Comparison of ENCODE assay signal across 9 cellular contexts in genomic region chr19:38663957-38664502, GRCh38. TPM values are rescaled to one million over a fixed set of nuclear protein-coding genes. Genes with fewer than 3 reads are reported as not detected.
DNase-seq lines count a peak whose midpoint lies in the region; ATAC-seq and TF ChIP-seq lines count a peak whose summit lies in the region.
"Had no signal": no experiment of that assay in that cellular context is flagged by ENCODE, and none has a peak within 500 bp of the region (broad histone marks: within the 10 kb centered on the region; RNA-seq: fewer than 3 reads in every experiment).

No MANE protein-coding gene starts in this region.

- CTCF ChIA-PET in activated CD8-positive, alpha-beta T cell treated with anti-CD3 and anti-CD28 coated beads, Interleukin-2, amount 10 ng/mL, durations not matched to agents 7 days and 5 days (lab: Charles Lee), result interaction anchor here (1.0 to 1.4 kb wide), 3 partner anchors 30 to 261 kb away, joined by 3 to 8 read pairs (median 4); partner anchors contain the start of gene FAM98C
- CTCF ChIA-PET in HEK293T (lab: Yijun Ruan, JAX), result no interaction called here

- ATAC-seq in activated CD8-positive, alpha-beta T cell treated with anti-CD3 and anti-CD28 coated beads, Interleukin-2, amount 10 ng/mL, durations not matched to agents 7 days and 5 days, result peak; percentile 45

- H3K36me3 Mint-ChIP-seq in activated CD8-positive, alpha-beta T cell treated with anti-CD3 and anti-CD28 coated beads, Interleukin-2, amount 10 ng/mL, durations not matched to agents 7 days and 5 days (ENCODE audit: low read depth), result peaks cover 41% of the 10 kb centered on the region

- H3K27me3 ChIP-seq in left ventricle myocardium inferior (ENCODE audit: low read depth) (no peaks in the 10 kb centered on the region), rectal smooth muscle tissue (ENCODE audit: control insufficient read depth, insufficient read depth, low read length) (no peaks in the 10 kb centered on the region)

- H3K4me3 ChIP-seq in left ventricle myocardium inferior, result peak overlapping the region; percentile 48
- H3K4me3 ChIP-seq in rectal smooth muscle tissue (ENCODE audit: low read length), result peak overlapping the region; percentile 29

- no peaks in the 10 kb centered on the region for H3K9me3 ChIP-seq in left ventricle myocardium inferior (replicated peaks)

- intact Hi-C loops in left ventricle myocardium inferior (cut with micrococcal nuclease), result no loop called here

- in situ Hi-C loops in G401 (cut with HindIII; ENCODE audit: low sequenced_read_pairs), result no loop called here

- H3K4me1 ChIP-seq in left ventricle myocardium inferior, result peaks cover 100% of the 10 kb centered on the region
- peaks cover 67% of the 10 kb centered on the region for H3K4me1 ChIP-seq in rectal smooth muscle tissue (ENCODE audit: control insufficient read depth, insufficient read depth, low read length)

- peak; percentile 66 for DNase-seq in G401 (ENCODE audit: low spot score)
- peak; percentile 61 for DNase-seq in activated CD8-positive, alpha-beta T cell treated with anti-CD3 and anti-CD28 coated beads, Interleukin-2, amount 10 ng/mL, durations not matched to agents 7 days and 5 days
- DNase-seq in left ventricle myocardium inferior, result peak; percentile 70
- DNase-seq in NCI-H524 (lab: John Stamatoyannopoulos, UW), result no peak
- DNase-seq in stimulated activated CD4-positive, alpha-beta T cell treated with anti-CD3 and anti-CD28 coated beads, Interleukin-4, amount 100 ng/mL, for 1 hour, result no peak
- DNase-seq in HEK293T (ENCODE audit: extremely low spot score), result no peak
- no peak for DNase-seq in cerebellar nuclear complex (lab: John Stamatoyannopoulos, UW)

- no peaks in the 10 kb centered on the region for H3K9me3 Mint-ChIP-seq in activated CD8-positive, alpha-beta T cell treated with anti-CD3 and anti-CD28 coated beads, Interleukin-2, amount 10 ng/mL, durations not matched to agents 7 days and 5 days (ENCODE audit: insufficient read depth)

- no peaks in the 10 kb centered on the region for H3K27me3 Mint-ChIP-seq in activated CD8-positive, alpha-beta T cell treated with anti-CD3 and anti-CD28 coated beads, Interleukin-2, amount 10 ng/mL, durations not matched to agents 7 days and 5 days (ENCODE audit: low read depth)

- peaks cover 86% of the 10 kb centered on the region for H3K4me1 Mint-ChIP-seq in activated CD8-positive, alpha-beta T cell treated with anti-CD3 and anti-CD28 coated beads, Interleukin-2, amount 10 ng/mL, durations not matched to agents 7 days and 5 days (ENCODE audit: low read depth)

- H3K9ac ChIP-seq in rectal smooth muscle tissue (ENCODE audit: low read length), result no peak overlapping the region

- POLR2A ChIA-PET in activated CD8-positive, alpha-beta T cell treated with anti-CD3 and anti-CD28 coated beads, Interleukin-2, amount 10 ng/mL, durations not matched to agents 7 days and 5 days (lab: Charles Lee), result interaction anchor here (0.6 kb wide), 1 partner anchor 17 kb away, joined by 3 read pairs; no protein-coding TSS in a partner anchor
- POLR2A ChIA-PET in HEK293T (lab: Yijun Ruan, JAX), result interaction anchor here (2.8 kb wide), 1 partner anchor 16 kb away, joined by 14 read pairs; the partner anchor contains the start of gene ACTN4

- H3K27ac ChIP-seq in left ventricle myocardium inferior (replicated peaks), result peak overlapping the region; percentile 95
- peak overlapping the region; percentile 86 for H3K27ac ChIP-seq in rectal smooth muscle tissue (ENCODE audit: low read depth, low read length)

- no peak for TF ChIP-seq CTCF in left ventricle myocardium inferior (IDR thresholded peaks at IDR 0.05; ENCODE audit: borderline replicate concordance)

- peak overlapping the region; percentile 41 for H3K4me3 Mint-ChIP-seq in activated CD8-positive, alpha-beta T cell treated with anti-CD3 and anti-CD28 coated beads, Interleukin-2, amount 10 ng/mL, durations not matched to agents 7 days and 5 days

- H3K36me3 ChIP-seq in left ventricle myocardium inferior, result no peaks in the 10 kb centered on the region
- no peaks in the 10 kb centered on the region for H3K36me3 ChIP-seq in rectal smooth muscle tissue (ENCODE audit: control insufficient read depth, insufficient read depth, low read length)

- peak overlapping the region; percentile 77 for H3K27ac Mint-ChIP-seq in activated CD8-positive, alpha-beta T cell treated with anti-CD3 and anti-CD28 coated beads, Interleukin-2, amount 10 ng/mL, durations not matched to agents 7 days and 5 days

TF ChIP-seq in HEK293T, 16 proteins besides CTCF, POLR2A, EP300 and RAD21:
- no peak for TF ChIP-seq L3MBTL2 (conservative IDR thresholded peaks at IDR 0.05)
- no peak for TF ChIP-seq CTBP1 (IDR thresholded peaks at IDR 0.05; ENCODE audit: borderline replicate concordance)
- no peak for TF ChIP-seq TARDBP (IDR thresholded peaks at IDR 0.05)
- no peak for TF ChIP-seq ELF4 (IDR thresholded peaks at IDR 0.05)
- TF ChIP-seq ZNF384 (IDR thresholded peaks at IDR 0.05), result no peak
- TF ChIP-seq BHLHE40 (IDR thresholded peaks at IDR 0.05; ENCODE audit: borderline replicate concordance), result no peak
- TF ChIP-seq FOXM1 (IDR thresholded peaks at IDR 0.05; ENCODE audit: borderline replicate concordance), result no peak
- TF ChIP-seq LEF1 (IDR thresholded peaks at IDR 0.05; ENCODE audit: borderline replicate concordance), result no peak
- no peak for TF ChIP-seq FOXA1 (IDR thresholded peaks at IDR 0.05)
- no peak for TF ChIP-seq PKNOX1 (IDR thresholded peaks at IDR 0.05)
- TF ChIP-seq FOXK2 (IDR thresholded peaks at IDR 0.05), result no peak
- TF ChIP-seq SUZ12 (IDR thresholded peaks at IDR 0.05), result no peak
- TF ChIP-seq ARNT (IDR thresholded peaks at IDR 0.05), result no peak
- no peak for TF ChIP-seq NFRKB (IDR thresholded peaks at IDR 0.05)
- no peak for TF ChIP-seq SP1 (IDR thresholded peaks at IDR 0.05)
- TF ChIP-seq HDGF (IDR thresholded peaks at IDR 0.05; ENCODE audit: borderline replicate concordance), result no peak

RNA-seq across cellular contexts. Expression of gene ACTN4, which starts 16.6 kb away (rescaled TPM):
- total RNA-seq in G401 (2014; rRNA removed; shearing (Covaris generic)), result 173 and 182 TPM in 2 replicates
- total RNA-seq in activated CD8-positive, alpha-beta T cell treated with anti-CD3 and anti-CD28 coated beads, Interleukin-2, amount 10 ng/mL, durations not matched to agents 7 days and 5 days, result 100 to 1,000 TPM; 357 to 373 TPM
- 111 TPM for total RNA-seq in left ventricle myocardium inferior

RNA-seq across cellular contexts. Expression of gene EIF3K, which starts 45.0 kb away (rescaled TPM):
- total RNA-seq in G401 (2014; rRNA removed; shearing (Covaris generic)), result 451 and 515 TPM in 2 replicates
- 100 to 1,000 TPM; 325 to 352 TPM for total RNA-seq in activated CD8-positive, alpha-beta T cell treated with anti-CD3 and anti-CD28 coated beads, Interleukin-2, amount 10 ng/mL, durations not matched to agents 7 days and 5 days
- 598 TPM for total RNA-seq in left ventricle myocardium inferior

RNA-seq across cellular contexts. Expression of gene MAP4K1, which starts 46.3 kb away (rescaled TPM):
- total RNA-seq in G401 (2014; rRNA removed; shearing (Covaris generic)), result 0.62 TPM in 1 of 2 replicates, not detected in the other
- 100 to 1,000 TPM; 259 to 269 TPM for total RNA-seq in activated CD8-positive, alpha-beta T cell treated with anti-CD3 and anti-CD28 coated beads, Interleukin-2, amount 10 ng/mL, durations not matched to agents 7 days and 5 days
- total RNA-seq in left ventricle myocardium inferior, result 1.6 TPM
- total RNA-seq: fibroblast of villous mesenchyme had no signal

Comparison
In these comparisons a context has a peak if more than half of its experiments do, and no peak if none do; other contexts are left out.
1. DNase-seq: peak in G401 (single experiment), activated CD8-positive, alpha-beta T cell treated with anti-CD3 and anti-CD28 coated beads, Interleukin-2, amount 10 ng/mL, durations not matched to agents 7 days and 5 days (single experiment) and left ventricle myocardium inferior (single experiment); none in NCI-H524 (0 of 2), stimulated activated CD4-positive, alpha-beta T cell treated with anti-CD3 and anti-CD28 coated beads, Interleukin-4, amount 100 ng/mL, for 1 hour (single experiment), HEK293T (single experiment) and cerebellar nuclear complex (0 of 2).
2. RNA of gene MAP4K1, which starts 46.3 kb away (total RNA-seq): 259 to 269 TPM in activated CD8-positive, alpha-beta T cell treated with anti-CD3 and anti-CD28 coated beads, Interleukin-2, amount 10 ng/mL, durations not matched to agents 7 days and 5 days; 1.6 TPM in left ventricle myocardium inferior (single experiment) and 0.62 TPM in G401; every median in the first group is over 100 times any median in the second.